In genomic region chr16:57801856-57802634, GRCh38 we compare ENCODE assay signal across 7 cellular contexts. TPM values are rescaled to one million over a fixed set of nuclear protein-coding genes. Genes with fewer than 3 reads are reported as not detected.
A peak's percentile ranks its signal among the peaks of the same experiment; 100 is the strongest.
DNase-seq lines count a peak whose midpoint lies in the region; ATAC-seq and TF ChIP-seq lines count a peak whose summit lies in the region.

Gene KIFC3, minus strand, starts transcription at chr16:57802491. Its CDS starts 4,248 bp downstream, at chr16:57798243.

- no peak for TF ChIP-seq CTCF in lung (IDR thresholded peaks at IDR 0.05; ENCODE audit: control extremely low read depth, extremely low read depth)

- H3K27ac ChIP-seq in effector memory CD4-positive, alpha-beta T cell (ENCODE audit: insufficient read depth, low read length, poor library complexity, severe bottlenecking) = no peak within 1 kb of the TSS
- peak within 1 kb of the TSS; percentile 95 for H3K27ac ChIP-seq in lung (ENCODE audit: low read depth in 1 of 2, low read length in 1 of 2)

- peak; percentile 93 for DNase-seq in NCI-H460 (ENCODE audit: extremely low read depth, low read depth)
- peak; percentile 29 to 55 (median 54) for DNase-seq in activated CD8-positive, alpha-beta memory T cell treated with anti-CD3 and anti-CD28 coated beads for 48 hours (ENCODE audit: low read depth in 2 of 3, low spot score in 2 of 3)
- peak; percentile 45 to 70 (median 53) for DNase-seq in effector memory CD4-positive, alpha-beta T cell
- DNase-seq in lung (ENCODE audit: low spot score) = peak; percentile 81
- peak; percentile 69 to 73 for DNase-seq in stimulated activated CD4-positive, alpha-beta T cell treated with anti-CD3 and anti-CD28 coated beads, Interleukin-4, amount 100 ng/mL, for 4 hours

- WGBS in lung, 2 donors = 1 to 3% methylated on average over 51 to 90 of the region's 90 CpGs

- no peaks in the 10 kb centered on the region for H3K9me3 ChIP-seq in effector memory CD4-positive, alpha-beta T cell (ENCODE audit: control insufficient read depth, low read length)
- H3K9me3 ChIP-seq in lung (ENCODE audit: control insufficient read depth in 2 of 2, insufficient read depth in 1 of 2, low read length in 1 of 2) = no peaks in the 10 kb centered on the region

- ATAC-seq in GM19351 (IDR thresholded peaks at IDR 0.05; ENCODE audit: unreplicated experiment) = peak; percentile 59
- peak; percentile 37 for ATAC-seq in lung (ENCODE audit: insufficient read depth, low FRiP score)
- no peak for ATAC-seq in HG03139 (IDR thresholded peaks at IDR 0.05; ENCODE audit: unreplicated experiment)

- H3K4me1 ChIP-seq in effector memory CD4-positive, alpha-beta T cell (ENCODE audit: control insufficient read depth, insufficient read depth, low read length, poor library complexity, severe bottlenecking) = peaks cover 8% of the 10 kb centered on the region
- H3K4me1 ChIP-seq in lung (ENCODE audit: control insufficient read depth in 2 of 2, insufficient read depth in 2 of 2, low read length in 2 of 2) = peaks cover 8 to 33% of the 10 kb centered on the region in 2 donors

- H3K4me3 ChIP-seq in effector memory CD4-positive, alpha-beta T cell (ENCODE audit: insufficient read depth, low read depth, low read length, poor library complexity, severe bottlenecking) = peak within 1 kb of the TSS; percentile 29
- H3K4me3 ChIP-seq in lung = peak within 1 kb of the TSS; percentile 65

- H3K36me3 ChIP-seq in effector memory CD4-positive, alpha-beta T cell (ENCODE audit: control insufficient read depth, insufficient read depth, low read length) = no peaks in the 10 kb centered on the region
- peaks cover 0 to 7% of the 10 kb centered on the region in 2 donors for H3K36me3 ChIP-seq in lung (ENCODE audit: control insufficient read depth in 2 of 2, insufficient read depth in 2 of 2, low read length in 2 of 2)

- H3K27me3 ChIP-seq in effector memory CD4-positive, alpha-beta T cell (replicated peaks; ENCODE audit: control insufficient read depth, insufficient read depth, low read length, poor library complexity, severe bottlenecking) = no peaks in the 10 kb centered on the region
- no peaks in the 10 kb centered on the region for H3K27me3 ChIP-seq in lung (ENCODE audit: control insufficient read depth, insufficient read depth)

RNA-seq across cellular contexts. Expression of gene KIFC3, which starts in this region (rescaled TPM):
- 300 and 301 TPM in 2 replicates for total RNA-seq in NCI-H460 (2014; rRNA removed; shearing (Covaris generic))
- 709 and 845 TPM in 2 replicates for polyA plus RNA-seq in NCI-H460 (2014; cell fraction: nucleus; rRNA removed)
- 100 to 1,000 TPM in 1 of 2 donors, 10 to 100 TPM in 1; 84.6 to 137 TPM for total RNA-seq in lung
- 10 to 100 TPM; 65.9 to 94.5 TPM for polyA plus RNA-seq in lung
